In genomic region chr17:58631523-58632323, GRCh38 we compare ENCODE assay signal across 8 cellular contexts.
DNase-seq lines count a peak whose midpoint lies in the region; TF ChIP-seq lines count a peak whose summit lies in the region.

No MANE protein-coding gene starts in this region.

- POLR2A ChIA-PET in RWPE1 (lab: Yijun Ruan, JAX; ENCODE audit: low non-redundant PET): interaction anchor here (0.7 to 1.5 kb wide), 3 partner anchors 11 to 61 kb away, joined by 3 to 7 read pairs (median 5); partner anchors contain the start of gene RAD51C

- CTCF ChIA-PET in RWPE1 (lab: Yijun Ruan, JAX): interaction anchor here (0.5 to 1.2 kb wide), 6 partner anchors 26 to 119 kb away, joined by 3 to 11 read pairs (median 3); no protein-coding TSS in a partner anchor

- TF ChIP-seq CTCF in RWPE1 (conservative IDR thresholded peaks at IDR 0.05; ENCODE audit: low read depth) (0 out of 2 replicates have a peak, but pooled peaks have one; percentile 14), fibroblast of villous mesenchyme (IDR thresholded peaks at IDR 0.05; ENCODE audit: insufficient read depth, low read depth, low read length) (peak; percentile 23), nephron (IDR thresholded peaks at IDR 0.05; ENCODE audit: unreplicated experiment in 3 of 3) (peak; percentile 35 to 52 (median 46))

- H3K27ac Mint-ChIP-seq in nephron: no peak overlapping the region

- no peak overlapping the region for H3K4me3 Mint-ChIP-seq in nephron

- peak overlapping the region; percentile 75 for H3K27ac ChIP-seq in RWPE1

- H3K36me3 Mint-ChIP-seq in nephron (ENCODE audit: low read depth): no peaks in the 10 kb centered on the region

- no peaks in the 10 kb centered on the region for H3K9me3 Mint-ChIP-seq in nephron

- peak overlapping the region; percentile 54 for H3K4me3 ChIP-seq in fibroblast of villous mesenchyme (ENCODE audit: low read depth, low read length)

- peaks cover 5% of the 10 kb centered on the region for H3K4me1 Mint-ChIP-seq in nephron

- peak; percentile 99 for DNase-seq in EL
- DNase-seq in GOT3 (lab: John Stamatoyannopoulos, UW): peak; percentile 77
- peak; percentile 99 for DNase-seq in LHCN-M2 (ENCODE audit: low read depth)
- DNase-seq in RWPE1 (ENCODE audit: low spot score): peak; percentile 82
- DNase-seq in activated T-helper 9 cell treated with anti-CD3 and anti-CD28 coated beads, Interleukin-2, amount 50 U/mL, for 16 hours (ENCODE audit: low read depth): peak; percentile 86
- DNase-seq in fibroblast of villous mesenchyme (ENCODE audit: low read depth): peak; percentile 99
- DNase-seq in stimulated activated naive CD4-positive, alpha-beta T cell treated with Interleukin-2 at 50 U/mL for 16 hours (lab: John Stamatoyannopoulos, UW): peak; percentile 90

- H3K27me3 Mint-ChIP-seq in nephron (ENCODE audit: low read depth): peaks cover 4% of the 10 kb centered on the region

Comparison
In these comparisons a context has a peak if more than half of its experiments do, and no peak if none do; other contexts are left out.
1. Peak in every context shown above with its lines: DNase-seq, H3K4me3 ChIP-seq and H3K27ac ChIP-seq.